ENCODE assay signal across 8 cellular contexts in genomic region chr22:40024201-40025061, GRCh38. TPM values are rescaled to one million over a fixed set of nuclear protein-coding genes. Genes with fewer than 3 reads are reported as not detected.
DNase-seq lines count a peak whose midpoint lies in the region.

No MANE protein-coding gene starts in this region.

- H3K27me3 ChIP-seq in effector memory CD4-positive, alpha-beta T cell (replicated peaks; ENCODE audit: control insufficient read depth, insufficient read depth, low read length, poor library complexity, severe bottlenecking) = no peaks in the 10 kb centered on the region

- H3K9me3 Mint-ChIP-seq in activated CD4-positive, alpha-beta memory T cell treated with anti-CD3 and anti-CD28 coated beads for 36 hours = no peaks in the 10 kb centered on the region

- no peak overlapping the region for H3K27ac Mint-ChIP-seq in activated CD4-positive, alpha-beta memory T cell treated with anti-CD3 and anti-CD28 coated beads for 36 hours

- no peaks in the 10 kb centered on the region for H3K9me3 ChIP-seq in effector memory CD4-positive, alpha-beta T cell (ENCODE audit: control insufficient read depth, low read length)

- H3K4me3 Mint-ChIP-seq in activated CD4-positive, alpha-beta memory T cell treated with anti-CD3 and anti-CD28 coated beads for 36 hours = no peak overlapping the region

- H3K4me1 ChIP-seq in effector memory CD4-positive, alpha-beta T cell (ENCODE audit: control insufficient read depth, insufficient read depth, low read length, poor library complexity, severe bottlenecking) = no peaks in the 10 kb centered on the region

- CTCF ChIA-PET in activated CD4-positive, alpha-beta memory T cell treated with anti-CD3 and anti-CD28 coated beads for 36 hours (lab: Charles Lee) = interaction anchor here (0.6 to 7.8 kb wide), 91 partner anchors 9 to 545 kb away, joined by 3 to 206 read pairs (median 5); partner anchors contain the start of genes ADSL, ENTHD1, FAM83F and GRAP2

- intact Hi-C loops in activated CD4-positive, alpha-beta memory T cell treated with anti-CD3 and anti-CD28 coated beads for 36 hours (cut with micrococcal nuclease) = loop anchor here (2.0 kb wide), 1 partner anchor 492 kb away; the partner anchor contains the start of gene RPS19BP1

- no peak overlapping the region for H3K27ac ChIP-seq in effector memory CD4-positive, alpha-beta T cell (ENCODE audit: insufficient read depth, low read length, poor library complexity, severe bottlenecking)

- no peak overlapping the region for H3K4me3 ChIP-seq in effector memory CD4-positive, alpha-beta T cell (ENCODE audit: insufficient read depth, low read depth, low read length, poor library complexity, severe bottlenecking)

- H3K36me3 ChIP-seq in effector memory CD4-positive, alpha-beta T cell (ENCODE audit: control insufficient read depth, insufficient read depth, low read length) = no peaks in the 10 kb centered on the region

- H3K27me3 Mint-ChIP-seq in activated CD4-positive, alpha-beta memory T cell treated with anti-CD3 and anti-CD28 coated beads for 36 hours = no peaks in the 10 kb centered on the region

- DNase-seq in A172 (ENCODE audit: low spot score) (peak; percentile 56), GM19238 (ENCODE audit: insufficient read length, low spot score) (peak; percentile 87), NCI-H526 (lab: John Stamatoyannopoulos, UW) (peak; percentile 72 to 94), midbrain (lab: John Stamatoyannopoulos, UW) (peak; percentile 57), GDM1 (lab: John Stamatoyannopoulos, UW) (no peak)
- DNase-seq in activated CD4-positive, alpha-beta memory T cell treated with anti-CD3 and anti-CD28 coated beads for 36 hours = peak; percentile 76
- peak; percentile 21 to 47 (median 32) for DNase-seq in effector memory CD4-positive, alpha-beta T cell
- peak; percentile 78 for DNase-seq in stimulated activated CD8-positive, alpha-beta memory T cell treated with anti-CD3 and anti-CD28 coated beads, Interleukin-4, amount 100 ng/mL, for 48 hours

- H3K4me1 Mint-ChIP-seq in activated CD4-positive, alpha-beta memory T cell treated with anti-CD3 and anti-CD28 coated beads for 36 hours (ENCODE audit: low read depth) = no peaks in the 10 kb centered on the region

- H3K36me3 Mint-ChIP-seq in activated CD4-positive, alpha-beta memory T cell treated with anti-CD3 and anti-CD28 coated beads for 36 hours = no peaks in the 10 kb centered on the region

- POLR2A ChIA-PET in activated CD4-positive, alpha-beta memory T cell treated with anti-CD3 and anti-CD28 coated beads for 36 hours (lab: Charles Lee) = interaction anchor here (1.1 to 1.5 kb wide), 3 partner anchors 12 to 505 kb away, joined by 3 to 6 read pairs (median 3); no protein-coding TSS in a partner anchor

RNA-seq across cellular contexts. Expression of gene FAM83F, which starts 29.7 kb away (rescaled TPM):
- not detected in 2 replicates for total RNA-seq in A172 (2014; rRNA removed; shearing (Covaris generic))
- under 1 TPM; 0.26 to 0.41 TPM for total RNA-seq in activated CD4-positive, alpha-beta memory T cell treated with anti-CD3 and anti-CD28 coated beads for 36 hours
